In genomic region chr13:27619711-27620376, GRCh38 we compare ENCODE assay signal across 8 cellular contexts. TPM values are rescaled to one million over a fixed set of nuclear protein-coding genes. Genes with fewer than 3 reads are reported as not detected.
DNase-seq lines count a peak whose midpoint lies in the region; ATAC-seq and TF ChIP-seq lines count a peak whose summit lies in the region.

No MANE protein-coding gene starts in this region.

- H3K9me3 ChIP-seq in OCI-LY1 (ENCODE audit: low read length): no peaks in the 10 kb centered on the region
- H3K9me3 ChIP-seq in left ventricle myocardium inferior (replicated peaks): peaks cover 6% of the 10 kb centered on the region
- H3K9me3 ChIP-seq in gastrocnemius medialis: no peaks in the 10 kb centered on the region

- no peak for TF ChIP-seq POLR2A in GM18505 (IDR thresholded peaks at IDR 0.05; ENCODE audit: borderline replicate concordance, extremely low read depth, insufficient read depth, insufficient read length)
- TF ChIP-seq POLR2A in gastrocnemius medialis (IDR thresholded peaks at IDR 0.05): no peak

- H3K9ac ChIP-seq in OCI-LY1 (ENCODE audit: low read length): peak overlapping the region; percentile 79

- no peaks in the 10 kb centered on the region for H3K9me2 ChIP-seq in OCI-LY1 (ENCODE audit: low read depth, low read length)

- H3K4me3 ChIP-seq in OCI-LY1 (ENCODE audit: low read depth, low read length, poor library complexity, severe bottlenecking) (peak overlapping the region; percentile 99), left ventricle myocardium inferior (peak overlapping the region; percentile 85), gastrocnemius medialis (peak overlapping the region; percentile 69 to 98 (median 90))

- H3F3A ChIP-seq in OCI-LY1 (ENCODE audit: insufficient read depth, low read length): no peaks in the 10 kb centered on the region

- H3K4me3 Mint-ChIP-seq in activated naive CD4-positive, alpha-beta T cell treated with anti-CD3 and anti-CD28 coated beads, Interleukin-2, amount 50 U/mL, for 24 hours: peak overlapping the region; percentile 95

- in situ Hi-C loops in gastrocnemius medialis (cut with MboI; ENCODE audit: low sequenced_read_pairs in 4 of 4): loop anchor here in 3 of 4 donors (25.0 kb wide), 4 partner anchors 183 to 458 kb away; partner anchors contain the start of genes RASL11A (in 3 of the 3), RPL21 (in 3 of the 3), GTF3A (in 2 of the 3) and USP12 (in 1 of the 3)

- H4K20me1 ChIP-seq in OCI-LY1 (ENCODE audit: insufficient read depth, low read length): no peaks in the 10 kb centered on the region

- intact Hi-C loops in left ventricle myocardium inferior (cut with micrococcal nuclease): no loop called here
- intact Hi-C loops in gastrocnemius medialis (cut with DNase I; ENCODE audit: low total_unique reads): loop anchor here (1.0 to 10.0 kb wide), 5 partner anchors 170 to 517 kb away; partner anchors contain the start of genes GTF3A, MTIF3, PAN3 and RPL21

- H3K27me3 ChIP-seq in OCI-LY1 (ENCODE audit: insufficient read depth, low read length) (no peaks in the 10 kb centered on the region), left ventricle myocardium inferior (ENCODE audit: low read depth) (no peaks in the 10 kb centered on the region), gastrocnemius medialis (no peaks in the 10 kb centered on the region)

- H3K27ac ChIP-seq in OCI-LY1 (ENCODE audit: low read depth, low read length, poor library complexity, severe bottlenecking) (no peak overlapping the region), left ventricle myocardium inferior (replicated peaks) (peak overlapping the region; percentile 99), gastrocnemius medialis (peak overlapping the region; percentile 95 to 100 (median 99))

- peaks cover 37% of the 10 kb centered on the region for H3K79me2 ChIP-seq in OCI-LY1 (ENCODE audit: insufficient read depth, low read length)

- H3K27me3 Mint-ChIP-seq in activated naive CD4-positive, alpha-beta T cell treated with anti-CD3 and anti-CD28 coated beads, Interleukin-2, amount 50 U/mL, for 24 hours: no peaks in the 10 kb centered on the region

- peaks cover 1% of the 10 kb centered on the region for H3K9me3 Mint-ChIP-seq in activated naive CD4-positive, alpha-beta T cell treated with anti-CD3 and anti-CD28 coated beads, Interleukin-2, amount 50 U/mL, for 24 hours

- H3K4me2 ChIP-seq in OCI-LY1 (ENCODE audit: low read length): peak overlapping the region; percentile 83

- H3K4me1 ChIP-seq in OCI-LY1 (ENCODE audit: insufficient read depth, low read length, severe bottlenecking) (peaks cover 32% of the 10 kb centered on the region), left ventricle myocardium inferior (peaks cover 63% of the 10 kb centered on the region), gastrocnemius medialis (peaks cover 30 to 44% of the 10 kb centered on the region in 2 donors)

- ATAC-seq in GM18505 (IDR thresholded peaks at IDR 0.05; ENCODE audit: unreplicated experiment) (peak; percentile 27), HG02943 (IDR thresholded peaks at IDR 0.05; ENCODE audit: low read depth, unreplicated experiment) (peak; percentile 35), gastrocnemius medialis (peak; percentile 48 to 51)

- H3K36me3 ChIP-seq in OCI-LY1 (ENCODE audit: insufficient read depth, low read length): peaks cover 21% of the 10 kb centered on the region
- H3K36me3 ChIP-seq in left ventricle myocardium inferior: peaks cover 10% of the 10 kb centered on the region
- peaks cover 0 to 14% of the 10 kb centered on the region in 2 donors for H3K36me3 ChIP-seq in gastrocnemius medialis

- H3K36me3 Mint-ChIP-seq in activated naive CD4-positive, alpha-beta T cell treated with anti-CD3 and anti-CD28 coated beads, Interleukin-2, amount 50 U/mL, for 24 hours: peaks cover 16% of the 10 kb centered on the region

- H2AFZ ChIP-seq in OCI-LY1 (ENCODE audit: low read length): no peak overlapping the region

- peak; percentile 4 for DNase-seq in A172 (ENCODE audit: low spot score)
- DNase-seq in left ventricle myocardium inferior: peak; percentile 38
- peak; percentile 20 to 52 for DNase-seq in gastrocnemius medialis
- DNase-seq in epidermal melanocyte (ENCODE audit: insufficient read length, low spot score): no peak

- TF ChIP-seq CTCF in OCI-LY1 (IDR thresholded peaks at IDR 0.05; ENCODE audit: low read length) (peak; percentile 5; the same call in 1 of the 2 replicates), left ventricle myocardium inferior (IDR thresholded peaks at IDR 0.05; ENCODE audit: borderline replicate concordance) (peak; percentile 59), gastrocnemius medialis (IDR thresholded peaks at IDR 0.05 in 4 of 5, conservative IDR thresholded peaks at IDR 0.05 in 1 of 5) (peak; percentile 15 to 69 (median 52))

- H3K4me1 Mint-ChIP-seq in activated naive CD4-positive, alpha-beta T cell treated with anti-CD3 and anti-CD28 coated beads, Interleukin-2, amount 50 U/mL, for 24 hours: peaks cover 60% of the 10 kb centered on the region

- H3K27ac Mint-ChIP-seq in activated naive CD4-positive, alpha-beta T cell treated with anti-CD3 and anti-CD28 coated beads, Interleukin-2, amount 50 U/mL, for 24 hours: peak overlapping the region; percentile 84

RNA-seq across cellular contexts. Expression of gene LNX2, which starts 0.5 kb away (rescaled TPM):
- total RNA-seq in A172 (2014; rRNA removed; shearing (Covaris generic)): 7.0 and 8.5 TPM in 2 replicates
- 11.2 TPM for total RNA-seq in left ventricle myocardium inferior
- total RNA-seq in gastrocnemius medialis: 1 to 10 TPM; 5.0 to 7.1 (median 6.2) TPM

RNA-seq across cellular contexts. Expression of gene POLR1D, which starts 1.8 kb away (rescaled TPM):
- total RNA-seq in A172 (2014; rRNA removed; shearing (Covaris generic)): 86.6 and 88.3 TPM in 2 replicates
- total RNA-seq in left ventricle myocardium inferior: 73.5 TPM
- total RNA-seq in gastrocnemius medialis: 100 to 1,000 TPM; 104 to 159 (median 142) TPM

Comparison
In these comparisons a context has a peak if more than half of its experiments do, and no peak if none do; other contexts are left out.
1. CTCF ChIP-seq: peak in every context shown above with its lines; median percentile 59 in left ventricle myocardium inferior; 52 in gastrocnemius medialis; 5 in OCI-LY1.